ENCODE assay signal across 3 cellular contexts in genomic region chr4:7255488-7255881, GRCh38.
TF ChIP-seq lines count a peak whose summit lies in the region.

No MANE protein-coding gene starts in this region.

TF ChIP-seq in SK-N-SH, 30 proteins besides CTCF, POLR2A, EP300 and RAD21:
- TF ChIP-seq GATA2 (CRISPR knock-in tag; IDR thresholded peaks at IDR 0.05): peak; percentile 72
- no peak for TF ChIP-seq EZH2phosphoT487 (IDR thresholded peaks at IDR 0.05; ENCODE audit: borderline replicate concordance, low read depth)
- 0 out of 2 replicates have a peak, but pooled peaks have one; percentile 45 for TF ChIP-seq RCOR1 (IDR thresholded peaks at IDR 0.05; ENCODE audit: low read length)
TF ChIP-seq in SK-N-SH: peak in this region for 2.

TF ChIP-seq in SK-N-SH treated with all-trans-retinoic acid at 6 μM for 48 hours, 23 proteins besides CTCF, POLR2A, EP300 and RAD21:
- TF ChIP-seq ARNTL (CRISPR knock-in tag; IDR thresholded peaks at IDR 0.05; ENCODE audit: borderline replicate concordance, low read depth): no peak

TF ChIP-seq in IMR-90, 13 proteins besides CTCF, POLR2A, EP300 and RAD21:
- TF ChIP-seq MAZ (IDR thresholded peaks at IDR 0.05; ENCODE audit: borderline replicate concordance, low read depth, low read length) (no peak), ELK1 (IDR thresholded peaks at IDR 0.05; ENCODE audit: borderline replicate concordance, low read depth, low read length) (no peak), NFE2L2 (IDR thresholded peaks at IDR 0.05; ENCODE audit: low read depth, low read length) (no peak), RCOR1 (IDR thresholded peaks at IDR 0.05; ENCODE audit: insufficient replicate concordance, low read length) (no peak), SMC3 (IDR thresholded peaks at IDR 0.05; ENCODE audit: low read depth, low read length) (no peak), CHD1 (IDR thresholded peaks at IDR 0.05; ENCODE audit: low read depth, low read length) (no peak), BHLHE40 (IDR thresholded peaks at IDR 0.05; ENCODE audit: low read depth, low read length) (no peak)
- TF ChIP-seq, protein P1, sequence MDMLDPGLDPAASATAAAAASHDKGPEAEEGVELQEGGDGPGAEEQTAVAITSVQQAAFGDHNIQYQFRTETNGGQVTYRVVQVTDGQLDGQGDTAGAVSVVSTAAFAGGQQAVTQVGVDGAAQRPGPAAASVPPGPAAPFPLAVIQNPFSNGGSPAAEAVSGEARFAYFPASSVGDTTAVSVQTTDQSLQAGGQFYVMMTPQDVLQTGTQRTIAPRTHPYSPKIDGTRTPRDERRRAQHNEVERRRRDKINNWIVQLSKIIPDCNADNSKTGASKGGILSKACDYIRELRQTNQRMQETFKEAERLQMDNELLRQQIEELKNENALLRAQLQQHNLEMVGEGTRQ (IDR thresholded peaks at IDR 0.05; ENCODE audit: low read depth, low read length): no peak
